ENCODE assay signal across 17 cellular contexts in genomic region chr7:50649259-50649885, GRCh38.
"Had no signal": no experiment of that assay in that cellular context is flagged by ENCODE, and none has a peak within 500 bp of the region (broad histone marks: within the 10 kb centered on the region; RNA-seq: fewer than 3 reads in every experiment).

No MANE protein-coding gene starts in this region.

- H3K36me3 Mint-ChIP-seq: activated naive CD4-positive, alpha-beta T cell treated with anti-CD3 and anti-CD28 coated beads, Interleukin-2, amount 50 U/mL, for 72 hours; natural killer cell had no signal

- DNase-seq: activated CD4-positive, alpha-beta T cell treated with anti-CD3 and anti-CD28 coated beads, Interleukin-2, amount 10 ng/mL, durations not matched to agents 24 days and 14 days; activated CD4-positive, CD25-positive, alpha-beta regulatory T cell; activated gamma-delta T cell; activated T-cell treated with anti-CD3 and anti-CD28 coated beads, Interleukin-2, amount 50 U/mL, for 1 hour; brain microvascular endothelial cell; mesenchymal stem cell; natural killer cell; nucleus accumbens; psoas muscle; right lobe of liver; SW 1271; testis had no signal

- H3K4me3 ChIP-seq: dorsolateral prefrontal cortex, psoas muscle, right lobe of liver, smooth muscle cell, stomach, testis had no signal

- H3K27me3 ChIP-seq: brain microvascular endothelial cell, dorsolateral prefrontal cortex, right lobe of liver, stomach, testis had no signal

- H3K4me1 ChIP-seq: right lobe of liver had no signal

- H3K27ac ChIP-seq: brain microvascular endothelial cell, psoas muscle, right lobe of liver, testis had no signal

- H3K36me3 ChIP-seq: brain microvascular endothelial cell, right lobe of liver, stomach had no signal

- H3K4me1 Mint-ChIP-seq: activated CD4-positive, alpha-beta T cell treated with anti-CD3 and anti-CD28 coated beads, Interleukin-2, amount 10 ng/mL, durations not matched to agents 24 days and 14 days; natural killer cell had no signal

- ATAC-seq: activated naive CD4-positive, alpha-beta T cell treated with anti-CD3 and anti-CD28 coated beads, Interleukin-2, amount 50 U/mL, for 72 hours; esophagus mucosa; natural killer cell; psoas muscle; right lobe of liver had no signal

- H3K27ac Mint-ChIP-seq: activated CD4-positive, alpha-beta T cell treated with anti-CD3 and anti-CD28 coated beads, Interleukin-2, amount 10 ng/mL, durations not matched to agents 24 days and 14 days; natural killer cell had no signal

- H3K9me3 ChIP-seq: psoas muscle, right lobe of liver, stomach, testis had no signal

- H3K4me3 Mint-ChIP-seq: activated CD4-positive, alpha-beta T cell treated with anti-CD3 and anti-CD28 coated beads, Interleukin-2, amount 10 ng/mL, durations not matched to agents 24 days and 14 days; natural killer cell had no signal

- H3K9me3 Mint-ChIP-seq: activated CD4-positive, alpha-beta T cell treated with anti-CD3 and anti-CD28 coated beads, Interleukin-2, amount 10 ng/mL, durations not matched to agents 24 days and 14 days; activated naive CD4-positive, alpha-beta T cell treated with anti-CD3 and anti-CD28 coated beads, Interleukin-2, amount 50 U/mL, for 72 hours; natural killer cell had no signal
